2 cellular contexts compared by ENCODE assay signal in genomic region chr21:42443876-42444744, GRCh38.
TF ChIP-seq lines count a peak whose summit lies in the region.

No MANE protein-coding gene starts in this region.

TF ChIP-seq in HEK293, 187 proteins besides CTCF, POLR2A, EP300 and RAD21:
- TF ChIP-seq ZIC2 (tag by site-specific recombination; IDR thresholded peaks at IDR 0.05): peak; percentile 13; the same call in 1 of the 2 replicates
- no peak for TF ChIP-seq ZNF664 (tag by site-specific recombination; IDR thresholded peaks at IDR 0.05)
TF ChIP-seq in HEK293: peak in this region for 1.

TF ChIP-seq in GM12878, 131 proteins besides CTCF, POLR2A, EP300 and RAD21:
- TF ChIP-seq, protein P1, sequence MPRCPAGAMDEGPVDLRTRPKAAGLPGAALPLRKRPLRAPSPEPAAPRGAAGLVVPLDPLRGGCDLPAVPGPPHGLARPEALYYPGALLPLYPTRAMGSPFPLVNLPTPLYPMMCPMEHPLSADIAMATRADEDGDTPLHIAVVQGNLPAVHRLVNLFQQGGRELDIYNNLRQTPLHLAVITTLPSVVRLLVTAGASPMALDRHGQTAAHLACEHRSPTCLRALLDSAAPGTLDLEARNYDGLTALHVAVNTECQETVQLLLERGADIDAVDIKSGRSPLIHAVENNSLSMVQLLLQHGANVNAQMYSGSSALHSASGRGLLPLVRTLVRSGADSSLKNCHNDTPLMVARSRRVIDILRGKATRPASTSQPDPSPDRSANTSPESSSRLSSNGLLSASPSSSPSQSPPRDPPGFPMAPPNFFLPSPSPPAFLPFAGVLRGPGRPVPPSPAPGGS (IDR thresholded peaks at IDR 0.05; ENCODE audit: borderline replicate concordance, insufficient read depth, low read depth, low read length, poor library complexity, severe bottlenecking): peak; percentile 31
- no peak for TF ChIP-seq ZSCAN29 (IDR thresholded peaks at IDR 0.05)
- TF ChIP-seq, protein P2, sequence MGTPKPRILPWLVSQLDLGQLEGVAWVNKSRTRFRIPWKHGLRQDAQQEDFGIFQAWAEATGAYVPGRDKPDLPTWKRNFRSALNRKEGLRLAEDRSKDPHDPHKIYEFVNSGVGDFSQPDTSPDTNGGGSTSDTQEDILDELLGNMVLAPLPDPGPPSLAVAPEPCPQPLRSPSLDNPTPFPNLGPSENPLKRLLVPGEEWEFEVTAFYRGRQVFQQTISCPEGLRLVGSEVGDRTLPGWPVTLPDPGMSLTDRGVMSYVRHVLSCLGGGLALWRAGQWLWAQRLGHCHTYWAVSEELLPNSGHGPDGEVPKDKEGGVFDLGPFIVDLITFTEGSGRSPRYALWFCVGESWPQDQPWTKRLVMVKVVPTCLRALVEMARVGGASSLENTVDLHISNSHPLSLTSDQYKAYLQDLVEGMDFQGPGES (IDR thresholded peaks at IDR 0.05): no peak
